Comparison of ENCODE assay signal across 1 cellular context in genomic region chr4:138190452-138190858, GRCh38.
TF ChIP-seq lines count a peak whose summit lies in the region.

No MANE protein-coding gene starts in this region.

TF ChIP-seq in HepG2, 621 proteins besides CTCF, POLR2A, EP300 and RAD21 (continued from another document):
- TF ChIP-seq ZNF292 (CRISPR knock-in tag; IDR thresholded peaks at IDR 0.05; ENCODE audit: borderline replicate concordance, low read depth) = no peak
- TF ChIP-seq CCDC6 (CRISPR knock-in tag; IDR thresholded peaks at IDR 0.05) = no peak
- TF ChIP-seq SMAD9 (CRISPR knock-in tag; IDR thresholded peaks at IDR 0.05) = no peak
- TF ChIP-seq ZNF562 (CRISPR knock-in tag; IDR thresholded peaks at IDR 0.05; ENCODE audit: borderline replicate concordance) = no peak
- no peak for TF ChIP-seq CREB3 (CRISPR knock-in tag; IDR thresholded peaks at IDR 0.05)
- TF ChIP-seq ELF1 (CRISPR knock-in tag; IDR thresholded peaks at IDR 0.05) = no peak
- TF ChIP-seq ZNF251 (CRISPR knock-in tag; IDR thresholded peaks at IDR 0.05) = no peak
- TF ChIP-seq SRF (IDR thresholded peaks at IDR 0.05; ENCODE audit: low read depth, low read length) = no peak
- no peak for TF ChIP-seq ZNF564 (CRISPR knock-in tag; IDR thresholded peaks at IDR 0.05)
